13 cellular contexts compared by ENCODE assay signal in genomic region chr2:105786231-105787230, GRCh38. TPM values are rescaled to one million over a fixed set of nuclear protein-coding genes. Genes with fewer than 3 reads are reported as not detected.
DNase-seq lines count a peak whose midpoint lies in the region; ATAC-seq and TF ChIP-seq lines count a peak whose summit lies in the region.
"Had no signal": no experiment of that assay in that cellular context is flagged by ENCODE, and none has a peak within 500 bp of the region (broad histone marks: within the 10 kb centered on the region; RNA-seq: fewer than 3 reads in every experiment).

No MANE protein-coding gene starts in this region.

- H3K4me1 ChIP-seq in Caco-2 (no peaks in the 10 kb centered on the region), KMS-11 (ENCODE audit: low read depth, poor library complexity, severe bottlenecking) (peaks cover 55% of the 10 kb centered on the region), neutrophil (ENCODE audit: control insufficient read depth in 1 of 2, insufficient read depth in 1 of 2, low read depth in 1 of 2, low read length in 1 of 2) (peaks cover 50 to 82% of the 10 kb centered on the region in 2 experiments)

- peak overlapping the region; percentile 30; the same call in 1 of the 2 replicates for H3K4me2 ChIP-seq in KMS-11

- H3K27me3 Mint-ChIP-seq in Caco-2 (ENCODE audit: insufficient read depth, unreplicated experiment), result no peaks in the 10 kb centered on the region
- H3K27me3 Mint-ChIP-seq in activated T-helper 17 cell treated with anti-CD3 and anti-CD28 coated beads, Interleukin-2, amount 50 U/mL, for 72 hours, result no peaks in the 10 kb centered on the region

- H3K27ac ChIP-seq in KMS-11 (peak overlapping the region; percentile 29; the same call in 1 of the 2 replicates), neutrophil (peak overlapping the region; percentile 73)

- H3K9me3 Mint-ChIP-seq in Caco-2 (ENCODE audit: unreplicated experiment), result no peaks in the 10 kb centered on the region
- H3K9me3 Mint-ChIP-seq in activated T-helper 17 cell treated with anti-CD3 and anti-CD28 coated beads, Interleukin-2, amount 50 U/mL, for 72 hours, result no peaks in the 10 kb centered on the region

- ATAC-seq in activated T-helper 17 cell treated with anti-CD3 and anti-CD28 coated beads, Interleukin-2, amount 50 U/mL, for 72 hours (replicated peaks), result peak; percentile 45
- ATAC-seq in HG02642 (IDR thresholded peaks at IDR 0.05; ENCODE audit: poor library complexity, unreplicated experiment) (no peak), GM18511 (IDR thresholded peaks at IDR 0.05; ENCODE audit: unreplicated experiment) (no peak)
- ATAC-seq: esophagus mucosa had no signal

- no TSS peak for BruUV-seq in Caco-2 (replicated peaks; lab: Mats Ljungman, UMichigan)

- intact Hi-C loops in Caco-2 (cut with micrococcal nuclease; ENCODE audit: unreplicated experiment), result no loop called here

- H3K9me3 ChIP-seq in Caco-2 (no peaks in the 10 kb centered on the region), neutrophil (no peaks in the 10 kb centered on the region)
- H3K9me3 ChIP-seq: tibial nerve had no signal

- H3K4me1 Mint-ChIP-seq in Caco-2 (ENCODE audit: low read depth, unreplicated experiment), result peaks cover 5% of the 10 kb centered on the region
- H3K4me1 Mint-ChIP-seq in activated T-helper 17 cell treated with anti-CD3 and anti-CD28 coated beads, Interleukin-2, amount 50 U/mL, for 72 hours, result peaks cover 54% of the 10 kb centered on the region

- H3K79me2 ChIP-seq in KMS-11 (ENCODE audit: insufficient read depth, low read depth), result peaks cover 51% of the 10 kb centered on the region

- DNase-seq in Caco-2 (no peak), DMS 273 (lab: John Stamatoyannopoulos, UW; ENCODE audit: unreplicated experiment) (no peak)
- DNase-seq: DMS79 treated with DMSO at 0.1 percent for 48 hours; NCI-H1048; occipital lobe; stimulated activated CD4-positive, alpha-beta T cell treated with anti-CD3 and anti-CD28 coated beads, Interleukin-4, amount 100 ng/mL, for 1 hour had no signal

- H3K27ac Mint-ChIP-seq in Caco-2 (ENCODE audit: unreplicated experiment), result peak overlapping the region; percentile 56
- peak overlapping the region; percentile 78 for H3K27ac Mint-ChIP-seq in activated T-helper 17 cell treated with anti-CD3 and anti-CD28 coated beads, Interleukin-2, amount 50 U/mL, for 72 hours

- no peaks in the 10 kb centered on the region for H4K20me1 ChIP-seq in KMS-11 (ENCODE audit: insufficient read depth)

- no peak overlapping the region for H2AFZ ChIP-seq in KMS-11 (ENCODE audit: low read depth)

- no peak for TF ChIP-seq CTCF in Caco-2 (IDR thresholded peaks at IDR 0.05; ENCODE audit: insufficient read depth in 1 of 2, low read depth in 1 of 2, low read length in 1 of 2, severe bottlenecking in 1 of 2, unreplicated experiment in 1 of 2)
- TF ChIP-seq CTCF in KMS-11 (conservative IDR thresholded peaks at IDR 0.05; ENCODE audit: low read depth, low read length), result no peak
- TF ChIP-seq CTCF in neutrophil (IDR thresholded peaks at IDR 0.05), result no peak

- CTCF ChIA-PET in Caco-2 (lab: Charles Lee), result no interaction called here

- H3K36me3 ChIP-seq in Caco-2 (ENCODE audit: control insufficient read depth, insufficient read depth, low read length) (peaks cover 4% of the 10 kb centered on the region), KMS-11 (ENCODE audit: insufficient read depth) (no peaks in the 10 kb centered on the region), neutrophil (no peaks in the 10 kb centered on the region)
- H3K36me3 ChIP-seq: tibial nerve had no signal

- H3K4me3 ChIP-seq in Caco-2 (ENCODE audit: low read depth, low read length), result no peak overlapping the region
- H3K4me3 ChIP-seq in KMS-11 (IDR thresholded peaks at IDR 0.05; ENCODE audit: insufficient read depth, low read depth, low read length), result no peak overlapping the region
- no peak overlapping the region for H3K4me3 ChIP-seq in neutrophil (ENCODE audit: low read depth in 1 of 2, low read length in 1 of 2)
- H3K4me3 ChIP-seq: tibial nerve had no signal

- H3K9ac ChIP-seq in KMS-11, result no peak overlapping the region; the same call in 1 of the 2 replicates

- POLR2A ChIA-PET in Caco-2 (lab: Charles Lee), result no interaction called here

- peaks cover 23% of the 10 kb centered on the region for H3K36me3 Mint-ChIP-seq in Caco-2 (ENCODE audit: insufficient read depth, unreplicated experiment)
- H3K36me3 Mint-ChIP-seq in activated T-helper 17 cell treated with anti-CD3 and anti-CD28 coated beads, Interleukin-2, amount 50 U/mL, for 72 hours (ENCODE audit: low read depth), result peaks cover 80% of the 10 kb centered on the region

- H3K4me3 Mint-ChIP-seq in Caco-2 (ENCODE audit: unreplicated experiment), result no peak overlapping the region
- peak overlapping the region; percentile 72 for H3K4me3 Mint-ChIP-seq in activated T-helper 17 cell treated with anti-CD3 and anti-CD28 coated beads, Interleukin-2, amount 50 U/mL, for 72 hours

- H3K27me3 ChIP-seq in Caco-2 (replicated peaks; ENCODE audit: control insufficient read depth, insufficient read depth, low read length), result no peaks in the 10 kb centered on the region
- H3K27me3 ChIP-seq in KMS-11 (ENCODE audit: insufficient read depth, low read depth), result no peaks in the 10 kb centered on the region
- no peaks in the 10 kb centered on the region for H3K27me3 ChIP-seq in neutrophil
- H3K27me3 ChIP-seq: tibial nerve had no signal

RNA-seq across cellular contexts. Expression of gene NCK2, which starts 41.8 kb away (rescaled TPM):
- 89.0 and 95.7 TPM in 2 replicates for total RNA-seq in Caco-2 (2022)
- 10 to 100 TPM; 75.4 to 85.4 TPM for total RNA-seq in activated T-helper 17 cell treated with anti-CD3 and anti-CD28 coated beads, Interleukin-2, amount 50 U/mL, for 72 hours
